8 cellular contexts compared by ENCODE assay signal in genomic region chr15:79184465-79184892, GRCh38.
A peak's percentile ranks its signal among the peaks of the same experiment; 100 is the strongest.
DNase-seq lines count a peak whose midpoint lies in the region; ATAC-seq and TF ChIP-seq lines count a peak whose summit lies in the region.

No MANE protein-coding gene starts in this region.

- intact Hi-C loops in Right ventricle myocardium inferior (cut with DNase I): loop anchor here (1.0 to 10.0 kb wide), 3 partner anchors 60 to 270 kb away; no protein-coding TSS in a partner anchor

- H3K4me3 ChIP-seq in Karpas-422 (ENCODE audit: low read length): no peak overlapping the region

- H3K27me3 Mint-ChIP-seq in progenitor cell of endocrine pancreas: peaks cover 12% of the 10 kb centered on the region

- H3K4me1 Mint-ChIP-seq in progenitor cell of endocrine pancreas (ENCODE audit: low read depth): no peaks in the 10 kb centered on the region

- no peak overlapping the region for H3K27ac Mint-ChIP-seq in progenitor cell of endocrine pancreas

- no peak overlapping the region for H3K27ac ChIP-seq in Karpas-422 (ENCODE audit: low read length)

- no peaks in the 10 kb centered on the region for H3K9me2 ChIP-seq in Karpas-422 (replicated peaks; ENCODE audit: insufficient read depth, low read length)

- H3K4me1 ChIP-seq in Karpas-422 (ENCODE audit: low read length): peaks cover 11% of the 10 kb centered on the region

- no peaks in the 10 kb centered on the region for H3K9me3 ChIP-seq in Karpas-422 (ENCODE audit: low read length)

- no peaks in the 10 kb centered on the region for H3K27me3 ChIP-seq in Karpas-422 (ENCODE audit: low read length)

- no peaks in the 10 kb centered on the region for H3K36me3 ChIP-seq in Karpas-422 (ENCODE audit: insufficient read depth, low read length)

- H3K9me3 Mint-ChIP-seq in progenitor cell of endocrine pancreas (ENCODE audit: low read depth): no peaks in the 10 kb centered on the region

- H3K9ac ChIP-seq in Karpas-422 (ENCODE audit: low read length): peak overlapping the region; percentile 52

- ATAC-seq in Right ventricle myocardium inferior (no peak), HG02642 (IDR thresholded peaks at IDR 0.05; ENCODE audit: poor library complexity, unreplicated experiment) (no peak)

- no peak overlapping the region for H2AFZ ChIP-seq in Karpas-422 (ENCODE audit: low read length)

- DNase-seq in DMS53 treated with DMSO at 0.1 percent for 48 hours (lab: John Stamatoyannopoulos, UW; ENCODE audit: unreplicated experiment) (peak; percentile 18), Karpas-422 (peak; percentile 93), SK-N-DZ (ENCODE audit: low spot score) (peak; percentile 77), Right ventricle myocardium inferior (ENCODE audit: missing footprints) (peak; percentile 75), progenitor cell of endocrine pancreas (ENCODE audit: low spot score, unreplicated experiment) (peak; percentile 60), ureter (ENCODE audit: low spot score) (peak; percentile 77)
- peak; percentile 66 for DNase-seq in activated naive CD4-positive, alpha-beta T cell treated with anti-CD3 and anti-CD28 coated beads, Interleukin-2, amount 50 U/mL, for 16 hours

- peak overlapping the region; percentile 71 for H3K4me2 ChIP-seq in Karpas-422 (ENCODE audit: low read depth, low read length, poor library complexity, severe bottlenecking)

- H3K4me3 Mint-ChIP-seq in progenitor cell of endocrine pancreas (ENCODE audit: low read depth): no peak overlapping the region

- no peaks in the 10 kb centered on the region for H4K20me1 ChIP-seq in Karpas-422 (ENCODE audit: insufficient read depth, low read depth, low read length)

- peak; percentile 98 for TF ChIP-seq CTCF in progenitor cell of endocrine pancreas (IDR thresholded peaks at IDR 0.05; ENCODE audit: unreplicated experiment)

- H3K79me2 ChIP-seq in Karpas-422 (ENCODE audit: low read length): no peaks in the 10 kb centered on the region

- no peaks in the 10 kb centered on the region for H3K36me3 Mint-ChIP-seq in progenitor cell of endocrine pancreas (ENCODE audit: insufficient read depth)

Comparison
In these comparisons a context has a peak if more than half of its experiments do, and no peak if none do; other contexts are left out.
1. DNase-seq: peak in every context shown above with its lines; median percentile 93 in Karpas-422; 77 in SK-N-DZ; 77 in ureter; 75 in Right ventricle myocardium inferior; 66 in activated naive CD4-positive, alpha-beta T cell treated with anti-CD3 and anti-CD28 coated beads, Interleukin-2, amount 50 U/mL, for 16 hours; 60 in progenitor cell of endocrine pancreas; 18 in DMS53 treated with DMSO at 0.1 percent for 48 hours.